In genomic region chr2:2914252-2914651, GRCh38 we compare ENCODE assay signal across 16 cellular contexts.
DNase-seq lines count a peak whose midpoint lies in the region; ATAC-seq and TF ChIP-seq lines count a peak whose summit lies in the region.
"Had no signal": no experiment of that assay in that cellular context is flagged by ENCODE, and none has a peak within 500 bp of the region (broad histone marks: within the 10 kb centered on the region; RNA-seq: fewer than 3 reads in every experiment).

No MANE protein-coding gene starts in this region.

- H3K4me3 ChIP-seq in esophagus muscularis mucosa (no peak overlapping the region), lung (no peak overlapping the region), vagina (no peak overlapping the region)
- H3K4me3 ChIP-seq: GM23338 had no signal

- TF ChIP-seq EP300 in esophagus muscularis mucosa (IDR thresholded peaks at IDR 0.05), result no peak

- no peak overlapping the region for H3K27ac ChIP-seq in esophagus muscularis mucosa (replicated peaks in 1 of 4)
- H3K27ac ChIP-seq in lung (ENCODE audit: low read depth in 1 of 2, low read length in 1 of 2), result no peak overlapping the region
- no peak overlapping the region for H3K27ac ChIP-seq in vagina

- intact Hi-C loops in esophagus muscularis mucosa (cut with DNase I), result no loop called here
- intact Hi-C loops in vagina (cut with DNase I), result no loop called here

- peak; percentile 1 for DNase-seq in RPMI8226
- DNase-seq in esophagus muscularis mucosa (ENCODE audit: extremely low spot score), result peak; percentile 86
- DNase-seq in lung (ENCODE audit: low spot score), result peak; percentile 20
- peak; percentile 42 to 49 for DNase-seq in vagina (ENCODE audit: extremely low spot score in 2 of 2)
- DNase-seq in NOMO-1 (lab: John Stamatoyannopoulos, UW; ENCODE audit: unreplicated experiment in 2 of 2), result no peak
- DNase-seq: C1 segment of cervical spinal cord; Calu3; CD4-positive, alpha-beta memory T cell; COR-L47; DMS53; DMS79 treated with DMSO at 0.1 percent for 48 hours; GF-D8; H9 had no signal

- H3K9me3 ChIP-seq in esophagus muscularis mucosa, result peaks cover 0 to 10% (median 3%) of the 10 kb centered on the region in 4 donors
- peaks cover 5 to 8% of the 10 kb centered on the region in 2 donors for H3K9me3 ChIP-seq in lung (ENCODE audit: control insufficient read depth in 2 of 2, insufficient read depth in 1 of 2, low read length in 1 of 2)
- H3K9me3 ChIP-seq in vagina, result peaks cover 11% of the 10 kb centered on the region

- H3K4me1 ChIP-seq in esophagus muscularis mucosa (no peaks in the 10 kb centered on the region), lung (ENCODE audit: control insufficient read depth in 2 of 2, insufficient read depth in 2 of 2, low read length in 2 of 2) (no peaks in the 10 kb centered on the region), vagina (no peaks in the 10 kb centered on the region)

- H3K27me3 ChIP-seq in esophagus muscularis mucosa (peaks cover 0 to 6% (median 0%) of the 10 kb centered on the region in 4 donors), lung (ENCODE audit: control insufficient read depth, insufficient read depth) (no peaks in the 10 kb centered on the region), vagina (no peaks in the 10 kb centered on the region)

- no peaks in the 10 kb centered on the region for H3K36me3 ChIP-seq in esophagus muscularis mucosa
- H3K36me3 ChIP-seq in lung (ENCODE audit: control insufficient read depth in 2 of 2, insufficient read depth in 2 of 2, low read length in 2 of 2), result no peaks in the 10 kb centered on the region
- no peaks in the 10 kb centered on the region for H3K36me3 ChIP-seq in vagina

- no peak for TF ChIP-seq CTCF in esophagus muscularis mucosa (IDR thresholded peaks at IDR 0.05)
- no peak for TF ChIP-seq CTCF in lung (IDR thresholded peaks at IDR 0.05; ENCODE audit: control extremely low read depth, extremely low read depth)
- TF ChIP-seq CTCF in vagina (IDR thresholded peaks at IDR 0.05), result no peak

- WGBS in esophagus muscularis mucosa, result 91% methylated on average over 8 of the region's 8 CpGs
- WGBS in lung, 2 donors, result 87 to 91% methylated on average over 8 of the region's 8 CpGs

- ATAC-seq in lung (ENCODE audit: insufficient read depth, low FRiP score) (no peak), HG02571 (IDR thresholded peaks at IDR 0.05; ENCODE audit: unreplicated experiment) (no peak)
- ATAC-seq: GM23338, HCT116 had no signal

- no peak for TF ChIP-seq POLR2A in esophagus muscularis mucosa (IDR thresholded peaks at IDR 0.05; ENCODE audit: low read depth)
- no peak for TF ChIP-seq POLR2A in vagina (IDR thresholded peaks at IDR 0.05)

Comparison
In these comparisons a context has a peak if more than half of its experiments do, and no peak if none do; other contexts are left out.
1. DNase-seq: peak in RPMI8226 (single experiment), esophagus muscularis mucosa (single experiment), lung (single experiment) and vagina (2 of 2); none in NOMO-1 (0 of 2).